ENCODE assay signal across 8 cellular contexts in genomic region chr22:18528597-18529415, GRCh38. TPM values are rescaled to one million over a fixed set of nuclear protein-coding genes. Genes with fewer than 3 reads are reported as not detected.
DNase-seq lines count a peak whose midpoint lies in the region; ATAC-seq and TF ChIP-seq lines count a peak whose summit lies in the region.
"Not testable (repeated sequence)": the region's sequence is repeated elsewhere in the genome, so short reads cannot be mapped to it uniquely, and the experiment has no call there.

No MANE protein-coding gene starts in this region.

- H3K27me3 ChIP-seq in mammary epithelial cell (ENCODE audit: insufficient read depth, low read length); iPS-18a (ENCODE audit: control insufficient read depth, insufficient read depth, low read length); sigmoid colon; suprapubic skin: not testable (repeated sequence)

- dilution Hi-C loops in mammary epithelial cell (cut with HindIII; ENCODE audit: low sequenced_read_pairs): not testable (repeated sequence)

- ATAC-seq in GM18519 (IDR thresholded peaks at IDR 0.05; ENCODE audit: low FRiP score, unreplicated experiment) (peak; percentile 66), HG02642 (IDR thresholded peaks at IDR 0.05; ENCODE audit: poor library complexity, unreplicated experiment) (peak; percentile 70)

- not testable (repeated sequence) for BruUV-seq in mammary epithelial cell (replicated peaks; lab: Mats Ljungman, UMichigan)

- not testable (repeated sequence) for TF ChIP-seq CTCF in mammary epithelial cell (conservative IDR thresholded peaks at IDR 0.05 in 1 of 2, IDR thresholded peaks at IDR 0.05 in 1 of 2; ENCODE audit: extremely low read depth in 1 of 2, insufficient read depth in 1 of 2, low read depth in 1 of 2, low read length in 2 of 2); sigmoid colon (IDR thresholded peaks at IDR 0.05); suprapubic skin (IDR thresholded peaks at IDR 0.05)

- not testable (repeated sequence) for H3K27ac ChIP-seq in mammary epithelial cell (ENCODE audit: insufficient read depth, low read depth, low read length); iPS-18a (ENCODE audit: low read length); suprapubic skin
- peak overlapping the region in 1 of 4 donors; percentile 55 for H3K27ac ChIP-seq in sigmoid colon

- not testable (repeated sequence) for H3K4me1 Mint-ChIP-seq in activated CD4-positive, alpha-beta memory T cell treated with anti-CD3 and anti-CD28 coated beads, Interleukin-2, amount 10 ng/mL, durations not matched to agents 7 days and 5 days

- H3K4me3 ChIP-seq in mammary epithelial cell (replicated peaks in 1 of 3; ENCODE audit: insufficient read depth in 1 of 3, low read depth in 2 of 3, low read length in 3 of 3) (peak overlapping the region in 1 of 3 experiments; percentile 27), iPS-18a (ENCODE audit: low read length) (peak overlapping the region; percentile 33), sigmoid colon (peak overlapping the region in 3 of 4 donors; percentile 18 to 41 (median 24)), suprapubic skin (peak overlapping the region; percentile 30)

- not testable (repeated sequence) for H2AFZ ChIP-seq in mammary epithelial cell (ENCODE audit: low read depth, low read length)

- not testable (repeated sequence) for H3K27me3 Mint-ChIP-seq in activated CD4-positive, alpha-beta memory T cell treated with anti-CD3 and anti-CD28 coated beads, Interleukin-2, amount 10 ng/mL, durations not matched to agents 7 days and 5 days

- not testable (repeated sequence) for H3K36me3 ChIP-seq in mammary epithelial cell (ENCODE audit: insufficient read depth, low read length); iPS-18a (ENCODE audit: control insufficient read depth, low read depth, low read length); sigmoid colon; suprapubic skin

- not testable (repeated sequence) for H3K4me1 ChIP-seq in mammary epithelial cell (ENCODE audit: insufficient read depth, low read length); iPS-18a (ENCODE audit: control insufficient read depth, low read depth, low read length); sigmoid colon; suprapubic skin

- H3K4me3 Mint-ChIP-seq in activated CD4-positive, alpha-beta memory T cell treated with anti-CD3 and anti-CD28 coated beads, Interleukin-2, amount 10 ng/mL, durations not matched to agents 7 days and 5 days: not testable (repeated sequence)

- H3K27ac Mint-ChIP-seq in activated CD4-positive, alpha-beta memory T cell treated with anti-CD3 and anti-CD28 coated beads, Interleukin-2, amount 10 ng/mL, durations not matched to agents 7 days and 5 days: not testable (repeated sequence)

- intact Hi-C loops in mammary epithelial cell (cut with micrococcal nuclease); sigmoid colon (cut with DNase I): not testable (repeated sequence)

- not testable (repeated sequence) for H4K20me1 ChIP-seq in mammary epithelial cell (ENCODE audit: insufficient read depth, low read length)

- CTCF ChIA-PET in activated CD4-positive, alpha-beta memory T cell treated with anti-CD3 and anti-CD28 coated beads, Interleukin-2, amount 10 ng/mL, durations not matched to agents 7 days and 5 days (lab: Charles Lee); mammary epithelial cell (lab: Charles Lee; ENCODE audit: low non-redundant PET): not testable (repeated sequence)

- H3K9me3 ChIP-seq in mammary epithelial cell (replicated peaks; ENCODE audit: insufficient read depth, low read length); iPS-18a (ENCODE audit: control insufficient read depth, low read depth, low read length); sigmoid colon; suprapubic skin: not testable (repeated sequence)

- not testable (repeated sequence) for H3K9ac ChIP-seq in mammary epithelial cell (ENCODE audit: insufficient read depth, low read length); iPS-18a (ENCODE audit: low read length)

- H3K36me3 Mint-ChIP-seq in activated CD4-positive, alpha-beta memory T cell treated with anti-CD3 and anti-CD28 coated beads, Interleukin-2, amount 10 ng/mL, durations not matched to agents 7 days and 5 days (ENCODE audit: low read depth): not testable (repeated sequence)

- POLR2A ChIA-PET in activated CD4-positive, alpha-beta memory T cell treated with anti-CD3 and anti-CD28 coated beads, Interleukin-2, amount 10 ng/mL, durations not matched to agents 7 days and 5 days (lab: Charles Lee): not testable (repeated sequence)

- TF ChIP-seq POLR2A in sigmoid colon (IDR thresholded peaks at IDR 0.05); suprapubic skin (IDR thresholded peaks at IDR 0.05): not testable (repeated sequence)

- DNase-seq in LHCN-M2 (ENCODE audit: low read depth) (peak; percentile 56), mammary epithelial cell (peak; percentile 64), sigmoid colon (peak; percentile 85), suprapubic skin (ENCODE audit: low spot score in 2 of 2) (peak; percentile 75 to 82)
- peak; percentile 85 for DNase-seq in activated CD4-positive, alpha-beta memory T cell treated with anti-CD3 and anti-CD28 coated beads, Interleukin-2, amount 10 ng/mL, durations not matched to agents 7 days and 5 days

- 1% methylated on average over 11 of the region's 66 CpGs for whole genome bisulfite sequencing in mammary epithelial cell (ENCODE audit: low coverage, missing lambda C conversion rate)
- 0 to 1% methylated on average over 27 to 29 of the region's 66 CpGs for WGBS in sigmoid colon, 2 donors
- no CpG with 5 or more reads among the region's 66 CpGs for whole genome bisulfite sequencing in suprapubic skin

- H3K4me2 ChIP-seq in mammary epithelial cell (ENCODE audit: insufficient read depth, low read depth, low read length): not testable (repeated sequence)

- TF ChIP-seq EP300 in sigmoid colon (IDR thresholded peaks at IDR 0.05); suprapubic skin (IDR thresholded peaks at IDR 0.05): not testable (repeated sequence)

- not testable (repeated sequence) for H3K79me2 ChIP-seq in mammary epithelial cell (ENCODE audit: insufficient read depth, low read length)

- not testable (repeated sequence) for H3K9me3 Mint-ChIP-seq in activated CD4-positive, alpha-beta memory T cell treated with anti-CD3 and anti-CD28 coated beads, Interleukin-2, amount 10 ng/mL, durations not matched to agents 7 days and 5 days

- in situ Hi-C loops in mammary epithelial cell (cut with MboI; ENCODE audit: low sequenced_read_pairs in 2 of 2): not testable (repeated sequence)

RNA-seq across cellular contexts. Expression of gene TMEM191B, which starts 1.2 kb away (rescaled TPM):
- total RNA-seq in LHCN-M2 (2014; rRNA removed) (0.19 and 3.2 TPM in 2 replicates), mammary epithelial cell (1 to 10 TPM in 1 of 2 donors, under 1 TPM in 1; 0.50 to 1.7 TPM), sigmoid colon (under 1 TPM in 2 of 4 donors, not detected in 2; 0.36 to 0.55 TPM), suprapubic skin (1 to 10 TPM in 1 of 4 donors, not detected in 3; 1.1 TPM)
- 2.0 TPM for polyA plus RNA-seq in LHCN-M2 (2012)
- 1 to 10 TPM; 1.1 to 1.3 TPM for total RNA-seq in activated CD4-positive, alpha-beta memory T cell treated with anti-CD3 and anti-CD28 coated beads, Interleukin-2, amount 10 ng/mL, durations not matched to agents 7 days and 5 days
- polyA plus RNA-seq in mammary epithelial cell (1.7 TPM), sigmoid colon (1 to 10 TPM in 2 of 3 donors, under 1 TPM in 1; 0.69 to 6.6 (median 2.4) TPM)
- 3.4 TPM for polyA minus RNA-seq in mammary epithelial cell

RNA-seq across cellular contexts. Expression of gene GGTLC3, which starts 10.8 kb away (rescaled TPM):
- total RNA-seq in LHCN-M2 (2014; rRNA removed): not detected in 2 replicates
- not detected for polyA plus RNA-seq in LHCN-M2 (2012)
- not detected for total RNA-seq in activated CD4-positive, alpha-beta memory T cell treated with anti-CD3 and anti-CD28 coated beads, Interleukin-2, amount 10 ng/mL, durations not matched to agents 7 days and 5 days
- not detected for total RNA-seq in mammary epithelial cell
- polyA plus RNA-seq in mammary epithelial cell: not detected
- polyA minus RNA-seq in mammary epithelial cell: not detected
- total RNA-seq in sigmoid colon: not detected
- polyA plus RNA-seq in sigmoid colon: not detected
- not detected for total RNA-seq in suprapubic skin
